In the genomic region with DNA sequence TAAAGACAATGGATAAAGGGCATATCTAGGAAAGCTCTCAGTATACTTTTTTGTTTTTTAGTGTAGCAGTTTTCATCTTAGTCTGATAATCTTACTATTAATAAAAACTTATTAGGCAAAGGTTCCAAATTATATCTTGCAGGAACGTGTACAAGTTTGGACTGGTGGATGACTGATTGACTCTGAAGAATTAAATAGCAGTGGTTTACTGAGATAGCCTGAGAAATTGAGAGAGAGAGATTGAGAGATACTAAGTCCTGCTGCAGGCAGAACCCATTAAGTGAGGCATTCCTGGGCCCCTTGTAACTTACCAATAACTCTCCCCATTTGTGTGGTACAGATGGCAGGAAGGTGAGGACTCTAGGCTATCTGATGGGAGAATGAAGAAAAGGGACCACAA, we compare ENCODE assay signal across 15 cellular contexts.
"Had no signal": no experiment of that assay in that cellular context is flagged by ENCODE, and none has a peak within 500 bp of the region (broad histone marks: within the 10 kb centered on the region; RNA-seq: fewer than 3 reads in every experiment).

No MANE protein-coding gene starts in this region.

- ATAC-seq: natural killer cell treated with Interleukin-12 subunit alpha and Interleukin-12 subunit beta and Interleukin-15 and Interleukin-18, amount 100 ng/mL, for 72 hours; stimulated activated naive CD8-positive, alpha-beta T cell treated with anti-CD3 and anti-CD28 coated beads, Interleukin-15, Interleukin-2, amounts not matched to agents 100 U/mL and 50 U/mL, for 24 hours; T-helper 17 cell; upper lobe of right lung had no signal

- H3K4me3 Mint-ChIP-seq: activated B cell treated with CpG ODN at 0.5 μM for 24 hours; activated naive CD8-positive, alpha-beta T cell treated with anti-CD3 and anti-CD28 coated beads for 36 hours; endodermal cell; natural killer cell treated with Interleukin-12 subunit alpha and Interleukin-12 subunit beta and Interleukin-15 and Interleukin-18, amount 100 ng/mL, for 72 hours; T-helper 17 cell had no signal

- H3K9me3 ChIP-seq: sigmoid colon, upper lobe of right lung had no signal

- H3K9me3 Mint-ChIP-seq: activated B cell treated with CpG ODN at 0.5 μM for 24 hours; endodermal cell; natural killer cell treated with Interleukin-12 subunit alpha and Interleukin-12 subunit beta and Interleukin-15 and Interleukin-18, amount 100 ng/mL, for 72 hours had no signal

- H3K4me3 ChIP-seq: sigmoid colon, upper lobe of right lung had no signal

- H3K36me3 ChIP-seq: brain microvascular endothelial cell, sigmoid colon, upper lobe of right lung had no signal

- H3K27me3 Mint-ChIP-seq: activated B cell treated with CpG ODN at 0.5 μM for 24 hours; activated naive CD8-positive, alpha-beta T cell treated with anti-CD3 and anti-CD28 coated beads for 36 hours; T-helper 17 cell had no signal

- H3K27ac Mint-ChIP-seq: activated B cell treated with CpG ODN at 0.5 μM for 24 hours; activated naive CD8-positive, alpha-beta T cell treated with anti-CD3 and anti-CD28 coated beads for 36 hours; endodermal cell; natural killer cell treated with Interleukin-12 subunit alpha and Interleukin-12 subunit beta and Interleukin-15 and Interleukin-18, amount 100 ng/mL, for 72 hours; T-helper 17 cell had no signal

- DNase-seq: activated B cell treated with CpG ODN at 0.5 μM for 24 hours; activated CD4-positive, alpha-beta T cell treated with anti-CD3 and anti-CD28 coated beads, Interleukin-2, amount 50 U/mL, for 4 hours; activated effector memory CD4-positive, alpha-beta T cell treated with anti-CD3 and anti-CD28 coated beads, Interleukin-2, amount 50 U/mL, for 16 hours; activated naive CD8-positive, alpha-beta T cell treated with anti-CD3 and anti-CD28 coated beads for 36 hours; activated T-cell treated with anti-CD3 and anti-CD28 coated beads, Interleukin-2, amount 50 U/mL, for 1 hour; brain microvascular endothelial cell; endodermal cell; head of caudate nucleus; sigmoid colon; stimulated activated CD4-positive, alpha-beta T cell treated with anti-CD3 and anti-CD28 coated beads, Interleukin-4, amount 100 ng/mL, for 1 hour; stimulated activated CD8-positive, alpha-beta memory T cell treated with anti-CD3 and anti-CD28 coated beads, Interleukin-4, amount 100 ng/mL, for 48 hours; stimulated activated naive CD8-positive, alpha-beta T cell treated with anti-CD3 and anti-CD28 coated beads, Interleukin-15, Interleukin-2, amounts not matched to agents 100 U/mL and 50 U/mL, for 24 hours; T-helper 17 cell; upper lobe of right lung had no signal

- H3K27ac ChIP-seq: brain microvascular endothelial cell, sigmoid colon, upper lobe of right lung had no signal

- H3K27me3 ChIP-seq: brain microvascular endothelial cell, sigmoid colon, upper lobe of right lung had no signal

- H3K36me3 Mint-ChIP-seq: natural killer cell treated with Interleukin-12 subunit alpha and Interleukin-12 subunit beta and Interleukin-15 and Interleukin-18, amount 100 ng/mL, for 72 hours had no signal
